ENCODE assay signal across 8 cellular contexts in genomic region chr15:55221090-55222011, GRCh38. TPM values are rescaled to one million over a fixed set of nuclear protein-coding genes. Genes with fewer than 3 reads are reported as not detected.
DNase-seq lines count a peak whose midpoint lies in the region; ATAC-seq and FAIRE-seq lines count a peak whose summit lies in the region.

No MANE protein-coding gene starts in this region.

- H3K36me3 ChIP-seq in adipocyte (ENCODE audit: control insufficient read depth, insufficient read depth, low read length, severe bottlenecking): no peaks in the 10 kb centered on the region
- H3K36me3 ChIP-seq in H7 (replicated peaks; ENCODE audit: control insufficient read depth, insufficient read depth, low read length): no peaks in the 10 kb centered on the region

- FAIRE-seq in urothelium cell line (lab: Jason Lieb, UNC): no peak

- H3K4me1 ChIP-seq in adipocyte (ENCODE audit: control insufficient read depth, insufficient read depth, low read length): peaks cover 14% of the 10 kb centered on the region

- peak; percentile 51 for ATAC-seq in GM21786 (IDR thresholded peaks at IDR 0.05; ENCODE audit: unreplicated experiment)

- DNase-seq in GF-D8 (lab: John Stamatoyannopoulos, UW): peak; percentile 92
- DNase-seq in NCI-H460 (ENCODE audit: extremely low read depth, low read depth): peak; percentile 36
- DNase-seq in adipocyte (ENCODE audit: low read depth): peak; percentile 98
- DNase-seq in kidney glomerular epithelial cell (lab: John Stamatoyannopoulos, UW): peak; percentile 84
- peak; percentile 21 for DNase-seq in urothelium cell line (ENCODE audit: low spot score)
- DNase-seq in T-helper 9 cell: no peak
- DNase-seq in H7: no peak

- no peaks in the 10 kb centered on the region for H3K9me3 ChIP-seq in adipocyte (ENCODE audit: control insufficient read depth, low read length)

- peak overlapping the region; percentile 23 for H3K4me3 ChIP-seq in adipocyte (ENCODE audit: low read length)
- H3K4me3 ChIP-seq in H7 (ENCODE audit: insufficient read depth, low read depth, low read length): no peak overlapping the region

- H3K27me3 ChIP-seq in adipocyte (replicated peaks; ENCODE audit: control insufficient read depth, insufficient read depth, low read length): no peaks in the 10 kb centered on the region
- no peaks in the 10 kb centered on the region for H3K27me3 ChIP-seq in H7 (ENCODE audit: control insufficient read depth, insufficient read depth, low read length)

- peak overlapping the region; percentile 72 for H3K9ac ChIP-seq in adipocyte (ENCODE audit: low read length)

RNA-seq across cellular contexts. Expression of gene RSL24D1, which starts 24.6 kb away (rescaled TPM):
- 232 and 256 TPM in 2 replicates for total RNA-seq in NCI-H460 (2014; rRNA removed; shearing (Covaris generic))
- polyA plus RNA-seq in NCI-H460 (2014; cell fraction: nucleus; rRNA removed): 91.3 and 96.3 TPM in 2 replicates
- 106 and 117 TPM in 2 replicates for total RNA-seq in H7 (2014; rRNA removed; shearing (Covaris generic))

Comparison
In these comparisons a context has a peak if more than half of its experiments do, and no peak if none do; other contexts are left out.
1. DNase-seq: peak in GF-D8 (single experiment), NCI-H460 (single experiment), adipocyte (single experiment), kidney glomerular epithelial cell (single experiment) and urothelium cell line (single experiment); none in T-helper 9 cell (single experiment) and H7 (single experiment).